In the genomic region with DNA sequence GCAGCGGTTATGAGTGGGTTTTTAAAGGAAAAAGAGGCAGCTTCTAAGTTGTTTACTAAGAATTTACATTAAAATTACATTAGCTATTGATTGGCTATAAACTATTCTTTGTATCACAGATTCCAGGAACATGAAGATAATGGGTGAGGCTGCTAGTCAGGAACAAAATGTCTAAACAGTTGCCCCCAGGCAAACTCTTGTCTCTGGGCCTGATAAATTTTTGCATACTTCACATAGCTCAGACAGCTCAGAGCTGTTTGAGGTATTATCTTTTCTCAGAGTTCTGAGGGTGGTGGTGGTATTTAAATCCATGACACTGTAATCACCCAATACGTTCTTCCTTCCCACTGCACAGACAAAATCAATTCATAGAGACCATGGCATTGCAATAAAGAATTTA, we compare ENCODE assay signal across 12 cellular contexts. TPM values are rescaled to one million over a fixed set of nuclear protein-coding genes. Genes with fewer than 3 reads are reported as not detected.
DNase-seq lines count a peak whose midpoint lies in the region; TF ChIP-seq lines count a peak whose summit lies in the region.
"Had no signal": no experiment of that assay in that cellular context is flagged by ENCODE, and none has a peak within 500 bp of the region (broad histone marks: within the 10 kb centered on the region; RNA-seq: fewer than 3 reads in every experiment).

No MANE protein-coding gene starts in this region.

- no peaks in the 10 kb centered on the region for H3K27me3 ChIP-seq in adipocyte (replicated peaks; ENCODE audit: control insufficient read depth, insufficient read depth, low read length)

- peaks cover 5% of the 10 kb centered on the region for H3K9me3 ChIP-seq in adipocyte (ENCODE audit: control insufficient read depth, low read length)

- DNase-seq in AG10803 (ENCODE audit: low read depth) (peak; percentile 49), HFF-Myc (ENCODE audit: extremely low read depth, low read depth) (no peak), adipocyte (ENCODE audit: low read depth) (peak; percentile 80), islet precursor cell (peak; percentile 88), NCI-H2171 treated with DMSO at 0.1 percent for 48 hours (lab: John Stamatoyannopoulos, UW) (no peak), osteocyte (ENCODE audit: extremely low spot score, unreplicated experiment) (no peak), 8988T (no peak), glomerular visceral epithelial cell (ENCODE audit: extremely low spot score) (no peak)
- DNase-seq: cerebellar nuclear complex; DMS53; stimulated activated CD8-positive, alpha-beta memory T cell treated with anti-CD3 and anti-CD28 coated beads, Interleukin-4, amount 100 ng/mL, for 48 hours had no signal

- peaks cover 3% of the 10 kb centered on the region for H3K36me3 Mint-ChIP-seq in osteocyte (ENCODE audit: unreplicated experiment)

- peaks cover 5% of the 10 kb centered on the region for H3K36me3 ChIP-seq in adipocyte (ENCODE audit: control insufficient read depth, insufficient read depth, low read length, severe bottlenecking)

- peaks cover 37% of the 10 kb centered on the region for H3K4me1 ChIP-seq in adipocyte (ENCODE audit: control insufficient read depth, insufficient read depth, low read length)

- peak overlapping the region; percentile 95 for H3K9ac ChIP-seq in adipocyte (ENCODE audit: low read length)
- H3K9ac ChIP-seq: KMS-11 had no signal

- H3K27me3 Mint-ChIP-seq in osteocyte (ENCODE audit: unreplicated experiment): no peaks in the 10 kb centered on the region

- no peak overlapping the region for H3K4me3 Mint-ChIP-seq in osteocyte (ENCODE audit: unreplicated experiment)

- H3K27ac Mint-ChIP-seq in osteocyte (ENCODE audit: unreplicated experiment): no peak overlapping the region

- H3K9me3 Mint-ChIP-seq in osteocyte (ENCODE audit: unreplicated experiment): no peaks in the 10 kb centered on the region

- H3K4me1 Mint-ChIP-seq in osteocyte (ENCODE audit: unreplicated experiment): peaks cover 37% of the 10 kb centered on the region

- no peak for TF ChIP-seq CTCF in AG10803 (conservative IDR thresholded peaks at IDR 0.05; ENCODE audit: low read length)
- no peak for TF ChIP-seq CTCF in HFF-Myc (IDR thresholded peaks at IDR 0.05; ENCODE audit: low read depth, low read length, missing control alignments)
- no peak for TF ChIP-seq CTCF in osteocyte (IDR thresholded peaks at IDR 0.05)

- H3K4me3 ChIP-seq in AG10803 (ENCODE audit: low read length): no peak overlapping the region
- peak overlapping the region; percentile 63; the same call in 1 of the 2 replicates for H3K4me3 ChIP-seq in HFF-Myc (replicated peaks; ENCODE audit: low read depth, low read length)
- peak overlapping the region; percentile 96 for H3K4me3 ChIP-seq in adipocyte (ENCODE audit: low read length)

RNA-seq across cellular contexts. Expression of a gene that starts 2.1 kb away (rescaled TPM):
- 63.8 and 69.4 TPM in 2 replicates for total RNA-seq in osteocyte

Comparison
In these comparisons a context has a peak if more than half of its experiments do, and no peak if none do; other contexts are left out.
1. DNase-seq: peak in AG10803 (single experiment), adipocyte (single experiment) and islet precursor cell (single experiment); none in HFF-Myc (single experiment), NCI-H2171 treated with DMSO at 0.1 percent for 48 hours (single experiment), osteocyte (single experiment), 8988T (single experiment) and glomerular visceral epithelial cell (single experiment).